ENCODE assay signal across 14 cellular contexts in the genomic region with DNA sequence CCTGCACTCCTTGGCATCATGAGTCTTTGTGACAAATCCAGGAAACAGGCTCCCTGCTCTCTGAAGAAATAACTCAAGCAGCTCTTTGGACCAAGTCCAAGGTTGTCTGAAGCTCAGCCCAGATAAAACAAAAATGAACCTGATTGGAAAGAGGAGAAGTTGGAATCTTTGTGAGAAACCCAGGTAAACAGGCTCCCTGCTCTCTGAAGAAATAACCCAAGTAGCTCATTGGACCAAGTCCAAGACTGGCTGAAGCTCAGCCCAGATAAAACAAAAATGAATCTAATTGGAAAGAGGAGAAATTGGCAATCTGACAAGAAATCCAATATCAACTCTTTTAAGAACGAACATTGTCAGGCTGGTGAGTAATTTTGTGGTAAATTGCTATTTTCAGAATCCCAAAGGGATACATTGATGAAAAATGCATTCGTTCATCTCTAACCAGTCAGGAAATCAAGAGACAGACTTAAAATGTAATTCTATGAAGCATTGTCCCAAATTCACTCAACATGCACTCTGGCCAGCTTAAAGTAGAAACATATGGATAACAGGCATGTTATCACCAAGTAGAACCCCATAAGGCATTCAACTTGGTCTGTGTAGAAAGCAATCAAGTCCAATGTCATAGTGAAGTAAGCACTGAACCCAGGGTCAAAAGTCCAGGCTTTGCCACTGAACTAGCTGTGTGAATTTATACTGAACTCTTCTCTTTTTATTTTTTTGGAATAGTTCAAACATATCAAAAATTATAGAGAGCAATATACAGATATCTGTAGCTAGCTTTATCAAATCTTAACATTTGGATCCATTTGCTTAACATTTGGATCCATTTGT. TPM values are rescaled to one million over a fixed set of nuclear protein-coding genes. Genes with fewer than 3 reads are reported as not detected.
A peak's percentile ranks its signal among the peaks of the same experiment; 100 is the strongest.
DNase-seq lines count a peak whose midpoint lies in the region; ATAC-seq and TF ChIP-seq lines count a peak whose summit lies in the region.
"Had no signal": no experiment of that assay in that cellular context is flagged by ENCODE, and none has a peak within 500 bp of the region (broad histone marks: within the 10 kb centered on the region; RNA-seq: fewer than 3 reads in every experiment).

No MANE protein-coding gene starts in this region.

- no peak overlapping the region for H3K27ac Mint-ChIP-seq in HFFc6
- H3K27ac Mint-ChIP-seq: activated naive CD8-positive, alpha-beta T cell had no signal

- peak overlapping the region; percentile 38 for H3K27ac ChIP-seq in ACC112 (ENCODE audit: low read depth, low read length)
- H3K27ac ChIP-seq: heart right ventricle, ovary had no signal

- H3K27me3 ChIP-seq in ACC112 (ENCODE audit: insufficient read depth, low read length) = peaks cover 10% of the 10 kb centered on the region; the same call in 1 of the 2 replicates
- H3K27me3 ChIP-seq: ovary had no signal

- no peaks in the 10 kb centered on the region for H3K36me3 ChIP-seq in ACC112 (ENCODE audit: insufficient read depth, low read length)
- H3K36me3 ChIP-seq: heart right ventricle, ovary had no signal

- TF ChIP-seq CTCF in HFFc6 (IDR thresholded peaks at IDR 0.05) = no peak
- TF ChIP-seq CTCF in astrocyte of the spinal cord (IDR thresholded peaks at IDR 0.05; ENCODE audit: low read depth, low read length) = no peak

- peaks cover 17% of the 10 kb centered on the region for H3K4me1 ChIP-seq in ACC112 (ENCODE audit: control insufficient read depth, insufficient read depth, low read length, unreplicated experiment)

- in situ Hi-C loops in astrocyte of the spinal cord (cut with HindIII; ENCODE audit: low sequenced_read_pairs) = no loop called here

- H3K79me2 ChIP-seq in ACC112 (ENCODE audit: control insufficient read depth, insufficient read depth, low read length, unreplicated experiment) = no peaks in the 10 kb centered on the region

- ATAC-seq in GM18511 (IDR thresholded peaks at IDR 0.05; ENCODE audit: unreplicated experiment) = no peak
- ATAC-seq: heart right ventricle had no signal

- no peaks in the 10 kb centered on the region for H3K36me3 Mint-ChIP-seq in HFFc6 (ENCODE audit: low read depth)
- H3K36me3 Mint-ChIP-seq: activated naive CD8-positive, alpha-beta T cell had no signal

- peak; percentile 44 for DNase-seq in HFFc6
- DNase-seq in astrocyte of the spinal cord (ENCODE audit: low read depth, low spot score) = peak; percentile 70
- peak; percentile 78 for DNase-seq in iris pigment epithelial cell (ENCODE audit: low read depth)
- no peak for DNase-seq in HPDE6-E6E7 (ENCODE audit: extremely low spot score)
- no peak for DNase-seq in GF-D8 (lab: John Stamatoyannopoulos, UW)
- no peak for DNase-seq in activated CD8-positive, alpha-beta memory T cell treated with anti-CD3 and anti-CD28 coated beads for 24 hours
- DNase-seq: AML-193, heart right ventricle, Kasumi-1, NCI-H2227 treated with DMSO at 0.1 percent for 48 hours, ovary had no signal

- peaks cover 22% of the 10 kb centered on the region for H3K4me1 Mint-ChIP-seq in HFFc6 (ENCODE audit: low read depth)

- no peak overlapping the region for H3K4me3 Mint-ChIP-seq in HFFc6
- H3K4me3 Mint-ChIP-seq: activated naive CD8-positive, alpha-beta T cell had no signal

- H3K4me3 ChIP-seq in ACC112 (ENCODE audit: low read depth, low read length) = 0 out of 2 replicates have a peak overlapping the region, but pooled peaks have one; percentile 18
- H3K4me3 ChIP-seq in astrocyte of the spinal cord (ENCODE audit: low read depth, low read length) = no peak overlapping the region
- H3K4me3 ChIP-seq: heart right ventricle, ovary had no signal

- peaks cover 12% of the 10 kb centered on the region for H3K27me3 Mint-ChIP-seq in HFFc6 (ENCODE audit: insufficient read depth)
- H3K27me3 Mint-ChIP-seq: activated naive CD8-positive, alpha-beta T cell had no signal

- H2AFZ ChIP-seq in ACC112 (ENCODE audit: low read length, unreplicated experiment) = no peak overlapping the region

- no peaks in the 10 kb centered on the region for H3K9me3 Mint-ChIP-seq in HFFc6

RNA-seq across cellular contexts. Expression of a gene that starts 16.8 kb away (rescaled TPM):
- 10 to 100 TPM in 3 of 6 experiments, 1 to 10 TPM in 3; 8.4 to 10.8 (median 10.0) TPM for total RNA-seq in HFFc6 (2021; fragmentation: NEBNext Ultra II Directional; extraction: Animal tissue kit (Norgen Biotek cat#: 25700))

Comparison
In these comparisons a context has a peak if more than half of its experiments do, and no peak if none do; other contexts are left out.
1. DNase-seq: peak in HFFc6 (single experiment), astrocyte of the spinal cord (single experiment) and iris pigment epithelial cell (single experiment); none in HPDE6-E6E7 (single experiment), GF-D8 (single experiment) and activated CD8-positive, alpha-beta memory T cell treated with anti-CD3 and anti-CD28 coated beads for 24 hours (single experiment).